Comparison of ENCODE assay signal across 19 cellular contexts in the genomic region with DNA sequence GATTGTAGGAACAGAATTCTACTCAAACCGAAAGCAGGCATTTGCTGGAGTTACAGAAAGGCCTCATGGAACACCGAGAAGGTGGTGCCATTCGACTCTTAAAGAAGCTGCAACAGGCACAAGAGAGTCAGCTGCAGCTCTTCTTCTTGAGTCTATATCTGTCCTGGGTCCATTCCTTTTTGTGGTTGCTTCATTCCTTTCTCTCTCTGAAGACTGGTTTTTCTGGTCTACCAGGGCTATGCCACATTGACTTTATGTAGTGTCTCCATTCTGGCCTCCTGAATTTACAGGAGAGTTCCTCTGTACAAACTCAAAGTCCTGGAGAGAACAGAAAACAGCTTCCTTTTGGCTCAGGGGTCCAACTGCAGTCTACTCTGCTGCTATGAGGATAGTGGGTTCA.
A peak's percentile ranks its signal among the peaks of the same experiment; 100 is the strongest.
DNase-seq lines count a peak whose midpoint lies in the region; TF ChIP-seq lines count a peak whose summit lies in the region.
"Had no signal": no experiment of that assay in that cellular context is flagged by ENCODE, and none has a peak within 500 bp of the region (broad histone marks: within the 10 kb centered on the region; RNA-seq: fewer than 3 reads in every experiment).

No MANE protein-coding gene starts in this region.

- intact Hi-C loops in lower leg skin (cut with DNase I; ENCODE audit: low total_unique reads) = no loop called here

- H3K9ac ChIP-seq in iPS-20b (ENCODE audit: low read depth, low read length) = no peak overlapping the region

- TF ChIP-seq CTCF in type B pancreatic cell (conservative IDR thresholded peaks at IDR 0.05) = no peak
- TF ChIP-seq CTCF in lower leg skin (IDR thresholded peaks at IDR 0.05) = no peak
- TF ChIP-seq CTCF in tibial nerve (IDR thresholded peaks at IDR 0.05) = no peak

- H3K9me3 ChIP-seq in iPS-20b (ENCODE audit: insufficient read depth, low read depth, low read length) = no peaks in the 10 kb centered on the region
- no peaks in the 10 kb centered on the region for H3K9me3 ChIP-seq in tibial nerve
- H3K9me3 ChIP-seq: BE2C, SJSA1 had no signal

- H3K36me3 Mint-ChIP-seq in type B pancreatic cell = no peaks in the 10 kb centered on the region
- H3K36me3 Mint-ChIP-seq: CD4-positive, alpha-beta memory T cell had no signal

- H3K27me3 ChIP-seq in iPS-20b (ENCODE audit: insufficient read depth, low read length) (no peaks in the 10 kb centered on the region), tibial nerve (no peaks in the 10 kb centered on the region)
- H3K27me3 ChIP-seq: BE2C had no signal

- 83 to 84% methylated on average over 3 of the region's 3 CpGs for WGBS in lower leg skin, 2 donors
- 83 to 87% methylated on average over 3 of the region's 3 CpGs for WGBS in tibial nerve, 2 donors

- H3K4me3 Mint-ChIP-seq in type B pancreatic cell = peak overlapping the region; percentile 55
- H3K4me3 Mint-ChIP-seq: CD4-positive, alpha-beta memory T cell had no signal

- H3K27ac Mint-ChIP-seq in type B pancreatic cell = peak overlapping the region; percentile 70

- no peaks in the 10 kb centered on the region for H3K9me3 Mint-ChIP-seq in type B pancreatic cell

- peak; percentile 20 for DNase-seq in SIG-M5 treated with dmso at 0.1 percent for 504 hours (lab: John Stamatoyannopoulos, UW; ENCODE audit: unreplicated experiment)
- DNase-seq in SIG-M5 (lab: John Stamatoyannopoulos, UW) = no peak
- DNase-seq in OCI-M1 (lab: John Stamatoyannopoulos, UW) = peak; percentile 14
- no peak for DNase-seq in type B pancreatic cell (ENCODE audit: extremely low spot score, unreplicated experiment)
- no peak for DNase-seq in iPS-NIHi11 (ENCODE audit: low spot score)
- DNase-seq in lower leg skin (ENCODE audit: low spot score in 2 of 2) = no peak
- DNase-seq in tibial nerve (ENCODE audit: low spot score in 2 of 2) = no peak
- DNase-seq: 8988T; BE2C; CD4-positive, alpha-beta memory T cell; MM.1S; NCI-H1105; NCI-H187 treated with DMSO at 0.1 percent for 48 hours; NCI-H2171; NCI-H446; NK-92 treated with Interleukin-12 subunit alpha and Interleukin-12 subunit beta, amount 100 ng/mL, for 24 hours had no signal

- TF ChIP-seq EP300 in tibial nerve (IDR thresholded peaks at IDR 0.05) = no peak

- no peaks in the 10 kb centered on the region for H3K27me3 Mint-ChIP-seq in type B pancreatic cell
- H3K27me3 Mint-ChIP-seq: CD4-positive, alpha-beta memory T cell had no signal

- no peak overlapping the region for H3K4me3 ChIP-seq in iPS-20b (ENCODE audit: low read length)
- no peak overlapping the region for H3K4me3 ChIP-seq in lower leg skin (ENCODE audit: low read depth, poor library complexity, severe bottlenecking)
- no peak overlapping the region for H3K4me3 ChIP-seq in tibial nerve
- H3K4me3 ChIP-seq: SJSA1 had no signal

- H3K27ac ChIP-seq in iPS-20b (ENCODE audit: low read length) (peak overlapping the region; percentile 17), tibial nerve (no peak overlapping the region)
- H3K27ac ChIP-seq: RWPE1, SJSA1 had no signal

- TF ChIP-seq POLR2A in lower leg skin (IDR thresholded peaks at IDR 0.05) (no peak), tibial nerve (IDR thresholded peaks at IDR 0.05) (no peak)

- H3K4me1 ChIP-seq in iPS-20b (ENCODE audit: insufficient read depth, low read length) (no peaks in the 10 kb centered on the region), tibial nerve (no peaks in the 10 kb centered on the region)
- H3K4me1 ChIP-seq: BE2C, SJSA1 had no signal

- H3K36me3 ChIP-seq in iPS-20b (ENCODE audit: insufficient read depth, low read depth, low read length) (no peaks in the 10 kb centered on the region), tibial nerve (no peaks in the 10 kb centered on the region)
- H3K36me3 ChIP-seq: BE2C, SJSA1 had no signal

- H3K4me1 Mint-ChIP-seq in type B pancreatic cell (ENCODE audit: unreplicated experiment) = peaks cover 3% of the 10 kb centered on the region
- H3K4me1 Mint-ChIP-seq: CD4-positive, alpha-beta memory T cell had no signal

Comparison
In these comparisons a context has a peak if more than half of its experiments do, and no peak if none do; other contexts are left out.
1. DNase-seq: peak in SIG-M5 treated with dmso at 0.1 percent for 504 hours (single experiment) and OCI-M1 (single experiment); none in SIG-M5 (single experiment), type B pancreatic cell (single experiment), iPS-NIHi11 (single experiment), lower leg skin (0 of 2) and tibial nerve (0 of 2).